In genomic region chr19:52221831-52222375, GRCh38 we compare ENCODE assay signal across 18 cellular contexts.
"Had no signal": no experiment of that assay in that cellular context is flagged by ENCODE, and none has a peak within 500 bp of the region (broad histone marks: within the 10 kb centered on the region; RNA-seq: fewer than 3 reads in every experiment).

No MANE protein-coding gene starts in this region.

- H3K4me3 Mint-ChIP-seq: activated CD4-positive, alpha-beta memory T cell treated with anti-CD3 and anti-CD28 coated beads, Interleukin-2, amount 10 ng/mL, durations not matched to agents 7 days and 5 days; activated naive CD8-positive, alpha-beta T cell treated with anti-CD3 and anti-CD28 coated beads, Interleukin-2, amount 10 ng/mL, durations not matched to agents 7 days and 5 days; activated T-cell treated with anti-CD3 and anti-CD28 coated beads, Interleukin-2, amount 50 U/mL, for 72 hours; nephron; stimulated activated naive CD8-positive, alpha-beta T cell treated with anti-CD3 and anti-CD28 coated beads, Interleukin-15, amount 100 ng/mL, for 72 hours; T-helper 1 cell treated with Interleukin-12 subunit alpha and Interleukin-12 subunit beta and Interleukin-4 antibody, amounts not matched to agents 30 μg/mL and 1 μg/mL, for 36 hours; WTC11 had no signal

- H3K27ac Mint-ChIP-seq: activated CD4-positive, alpha-beta memory T cell treated with anti-CD3 and anti-CD28 coated beads, Interleukin-2, amount 10 ng/mL, durations not matched to agents 7 days and 5 days; activated naive CD8-positive, alpha-beta T cell treated with anti-CD3 and anti-CD28 coated beads, Interleukin-2, amount 10 ng/mL, durations not matched to agents 7 days and 5 days; activated T-cell treated with anti-CD3 and anti-CD28 coated beads, Interleukin-2, amount 50 U/mL, for 72 hours; nephron; T-helper 1 cell treated with Interleukin-12 subunit alpha and Interleukin-12 subunit beta and Interleukin-4 antibody, amounts not matched to agents 30 μg/mL and 1 μg/mL, for 36 hours; WTC11 had no signal

- H3K27me3 Mint-ChIP-seq: activated CD4-positive, alpha-beta memory T cell treated with anti-CD3 and anti-CD28 coated beads, Interleukin-2, amount 10 ng/mL, durations not matched to agents 7 days and 5 days; activated naive CD8-positive, alpha-beta T cell treated with anti-CD3 and anti-CD28 coated beads, Interleukin-2, amount 10 ng/mL, durations not matched to agents 7 days and 5 days; stimulated activated naive CD8-positive, alpha-beta T cell treated with anti-CD3 and anti-CD28 coated beads, Interleukin-15, amount 100 ng/mL, for 72 hours had no signal

- H3K4me3 ChIP-seq: ascending aorta, prostate gland, smooth muscle cell, testis had no signal

- H3K9me3 Mint-ChIP-seq: activated naive CD8-positive, alpha-beta T cell treated with anti-CD3 and anti-CD28 coated beads, Interleukin-2, amount 10 ng/mL, durations not matched to agents 7 days and 5 days; activated T-cell treated with anti-CD3 and anti-CD28 coated beads, Interleukin-2, amount 50 U/mL, for 72 hours; nephron; stimulated activated naive CD8-positive, alpha-beta T cell treated with anti-CD3 and anti-CD28 coated beads, Interleukin-15, amount 100 ng/mL, for 72 hours; T-helper 1 cell treated with Interleukin-12 subunit alpha and Interleukin-12 subunit beta and Interleukin-4 antibody, amounts not matched to agents 30 μg/mL and 1 μg/mL, for 36 hours; WTC11 had no signal

- H3K4me1 Mint-ChIP-seq: stimulated activated naive CD8-positive, alpha-beta T cell treated with anti-CD3 and anti-CD28 coated beads, Interleukin-15, amount 100 ng/mL, for 72 hours; WTC11 had no signal

- DNase-seq: activated CD4-positive, alpha-beta memory T cell treated with anti-CD3 and anti-CD28 coated beads, Interleukin-2, amount 10 ng/mL, durations not matched to agents 7 days and 5 days; activated CD4-positive, alpha-beta T cell treated with anti-CD3 and anti-CD28 coated beads for 4 hours; activated naive CD8-positive, alpha-beta T cell treated with anti-CD3 and anti-CD28 coated beads, Interleukin-2, amount 10 ng/mL, durations not matched to agents 7 days and 5 days; activated T-cell treated with anti-CD3 and anti-CD28 coated beads, Interleukin-2, amount 50 U/mL, for 72 hours; hippocampal formation; nucleus accumbens; stimulated activated CD4-positive, alpha-beta T cell treated with anti-CD3 and anti-CD28 coated beads, Interleukin-4, amount 100 ng/mL, for 4 hours; stimulated activated CD8-positive, alpha-beta memory T cell treated with anti-CD3 and anti-CD28 coated beads, Interleukin-4, amount 100 ng/mL, for 48 hours; stimulated activated naive CD8-positive, alpha-beta T cell treated with anti-CD3 and anti-CD28 coated beads, Interleukin-15, amount 100 ng/mL, for 72 hours; testis had no signal

- ATAC-seq: activated T-cell treated with anti-CD3 and anti-CD28 coated beads, Interleukin-2, amount 50 U/mL, for 72 hours; esophagus mucosa; right cardiac atrium; stimulated activated naive CD8-positive, alpha-beta T cell treated with anti-CD3 and anti-CD28 coated beads, Interleukin-15, amount 100 ng/mL, for 72 hours; WTC11 had no signal
